Comparison of ENCODE assay signal across 16 cellular contexts in genomic region chr16:31356566-31357323, GRCh38. TPM values are rescaled to one million over a fixed set of nuclear protein-coding genes. Genes with fewer than 3 reads are reported as not detected.
DNase-seq lines count a peak whose midpoint lies in the region; ATAC-seq and TF ChIP-seq lines count a peak whose summit lies in the region.
"Had no signal": no experiment of that assay in that cellular context is flagged by ENCODE, and none has a peak within 500 bp of the region (broad histone marks: within the 10 kb centered on the region; RNA-seq: fewer than 3 reads in every experiment).

No MANE protein-coding gene starts in this region.

- no peaks in the 10 kb centered on the region for H3K9me2 ChIP-seq in MM.1S (replicated peaks; ENCODE audit: insufficient read depth, low read length)

- H3K9me3 Mint-ChIP-seq in dendritic cell treated with granulocyte-macrophage colony-stimulating factor and Interleukin-4, amounts not matched to agents 40 ng/mL and 50 ng/mL, for 4 days = no peaks in the 10 kb centered on the region
- no peaks in the 10 kb centered on the region for H3K9me3 Mint-ChIP-seq in natural killer cell treated with Interleukin-12 subunit alpha and Interleukin-12 subunit beta and Interleukin-15 and Interleukin-18, amount 100 ng/mL, for 72 hours

- intact Hi-C loops in cardiac septum (cut with DNase I) = no loop called here
- intact Hi-C loops in dendritic cell treated with granulocyte-macrophage colony-stimulating factor and Interleukin-4, amounts not matched to agents 40 ng/mL and 50 ng/mL, for 4 days (cut with micrococcal nuclease) = loop anchor here (5.0 to 10.0 kb wide), 3 partner anchors 34 to 229 kb away; partner anchors contain the start of gene FUS

- H3K9me3 ChIP-seq in right atrium auricular region = no peaks in the 10 kb centered on the region
- no peaks in the 10 kb centered on the region for H3K9me3 ChIP-seq in MM.1S (replicated peaks; ENCODE audit: insufficient read depth, low read length)
- H3K9me3 ChIP-seq: adrenal gland, MG63, prostate gland had no signal

- TF ChIP-seq CTCF in right atrium auricular region (IDR thresholded peaks at IDR 0.05) (no peak), MM.1S (IDR thresholded peaks at IDR 0.05; ENCODE audit: low read length) (no peak)

- ATAC-seq in natural killer cell treated with Interleukin-12 subunit alpha and Interleukin-12 subunit beta and Interleukin-15 and Interleukin-18, amount 100 ng/mL, for 72 hours = no peak

- H3K27ac ChIP-seq in right atrium auricular region (no peak overlapping the region), MM.1S (ENCODE audit: low read length) (no peak overlapping the region)
- H3K27ac ChIP-seq: adrenal gland, prostate gland had no signal

- peaks cover 94% of the 10 kb centered on the region for H3K4me1 Mint-ChIP-seq in dendritic cell treated with granulocyte-macrophage colony-stimulating factor and Interleukin-4, amounts not matched to agents 40 ng/mL and 50 ng/mL, for 4 days (ENCODE audit: low read depth)
- H3K4me1 Mint-ChIP-seq in natural killer cell treated with Interleukin-12 subunit alpha and Interleukin-12 subunit beta and Interleukin-15 and Interleukin-18, amount 100 ng/mL, for 72 hours (ENCODE audit: low read depth in 2 of 2) = peaks cover 65 to 66% of the 10 kb centered on the region in 2 donors

- no peak overlapping the region for H3K9ac ChIP-seq in MM.1S (ENCODE audit: low read length)

- no peak overlapping the region for H3K4me3 ChIP-seq in right atrium auricular region
- no peak overlapping the region for H3K4me3 ChIP-seq in MM.1S (ENCODE audit: low read length)
- H3K4me3 ChIP-seq: adrenal gland, MG63, prostate gland had no signal

- no peaks in the 10 kb centered on the region for H3F3A ChIP-seq in MM.1S (ENCODE audit: insufficient read depth, low read length)

- H3K79me2 ChIP-seq in MM.1S (ENCODE audit: low read length) = no peaks in the 10 kb centered on the region

- no peaks in the 10 kb centered on the region for H4K20me1 ChIP-seq in MM.1S (ENCODE audit: insufficient read depth, low read length)

- no peak overlapping the region for H3K4me2 ChIP-seq in MM.1S (ENCODE audit: low read depth, low read length)

- H3K27me3 ChIP-seq in right atrium auricular region (no peaks in the 10 kb centered on the region), MM.1S (replicated peaks; ENCODE audit: insufficient read depth, low read length) (peaks cover 56% of the 10 kb centered on the region)
- H3K27me3 ChIP-seq: adrenal gland, MG63 had no signal

- no peaks in the 10 kb centered on the region for H3K27me3 Mint-ChIP-seq in dendritic cell treated with granulocyte-macrophage colony-stimulating factor and Interleukin-4, amounts not matched to agents 40 ng/mL and 50 ng/mL, for 4 days
- no peaks in the 10 kb centered on the region for H3K27me3 Mint-ChIP-seq in natural killer cell treated with Interleukin-12 subunit alpha and Interleukin-12 subunit beta and Interleukin-15 and Interleukin-18, amount 100 ng/mL, for 72 hours

- H3K27ac Mint-ChIP-seq in dendritic cell treated with granulocyte-macrophage colony-stimulating factor and Interleukin-4, amounts not matched to agents 40 ng/mL and 50 ng/mL, for 4 days = peak overlapping the region; percentile 97
- peak overlapping the region; percentile 89 to 96 for H3K27ac Mint-ChIP-seq in natural killer cell treated with Interleukin-12 subunit alpha and Interleukin-12 subunit beta and Interleukin-15 and Interleukin-18, amount 100 ng/mL, for 72 hours

- H3K4me3 Mint-ChIP-seq in dendritic cell treated with granulocyte-macrophage colony-stimulating factor and Interleukin-4, amounts not matched to agents 40 ng/mL and 50 ng/mL, for 4 days = peak overlapping the region; percentile 96
- peak overlapping the region; percentile 84 for H3K4me3 Mint-ChIP-seq in natural killer cell treated with Interleukin-12 subunit alpha and Interleukin-12 subunit beta and Interleukin-15 and Interleukin-18, amount 100 ng/mL, for 72 hours

- no peak overlapping the region for H2AFZ ChIP-seq in MM.1S (ENCODE audit: low read length)

- no peaks in the 10 kb centered on the region for H3K36me3 ChIP-seq in right atrium auricular region
- H3K36me3 ChIP-seq in MM.1S (replicated peaks; ENCODE audit: insufficient read depth, low read length) = no peaks in the 10 kb centered on the region
- H3K36me3 ChIP-seq: adrenal gland, MG63, prostate gland had no signal

- peak; percentile 77 for DNase-seq in cardiac septum (ENCODE audit: low spot score)
- no peak for DNase-seq in right atrium auricular region (ENCODE audit: low spot score)
- no peak for DNase-seq in natural killer cell treated with Interleukin-12 subunit alpha and Interleukin-12 subunit beta and Interleukin-15 and Interleukin-18, amount 100 ng/mL, for 72 hours (ENCODE audit: low spot score)
- DNase-seq in SHP77 treated with DMSO at 0.1 percent for 48 hours (lab: John Stamatoyannopoulos, UW) = no peak
- DNase-seq in SKM-1 (lab: John Stamatoyannopoulos, UW; ENCODE audit: unreplicated experiment) = no peak
- DNase-seq in NCI-H82 (lab: John Stamatoyannopoulos, UW) = no peak
- DNase-seq in MM.1S = no peak
- DNase-seq: adrenal gland; CD4-positive, CD25-positive, alpha-beta regulatory T cell; MG63; NCI-H2171; NK-92 treated with Interleukin-12 subunit alpha and Interleukin-12 subunit beta, amount 100 ng/mL, for 24 hours; stimulated activated CD4-positive, alpha-beta T cell treated with anti-CD3 and anti-CD28 coated beads, Interleukin-2, amount 100 ng/mL, for 24 hours had no signal

- peaks cover 69% of the 10 kb centered on the region for H3K36me3 Mint-ChIP-seq in dendritic cell treated with granulocyte-macrophage colony-stimulating factor and Interleukin-4, amounts not matched to agents 40 ng/mL and 50 ng/mL, for 4 days (ENCODE audit: low read depth)
- no peaks in the 10 kb centered on the region for H3K36me3 Mint-ChIP-seq in natural killer cell treated with Interleukin-12 subunit alpha and Interleukin-12 subunit beta and Interleukin-15 and Interleukin-18, amount 100 ng/mL, for 72 hours
- H3K36me3 Mint-ChIP-seq: CD4-positive, CD25-positive, alpha-beta regulatory T cell had no signal

- peaks cover 0 to 11% of the 10 kb centered on the region in 2 donors for H3K4me1 ChIP-seq in right atrium auricular region
- no peaks in the 10 kb centered on the region; the same call in 1 of the 2 replicates for H3K4me1 ChIP-seq in MM.1S (ENCODE audit: low read length)
- H3K4me1 ChIP-seq: adrenal gland, prostate gland had no signal

RNA-seq across cellular contexts. Expression of gene ITGAX, which starts 1.8 kb away (rescaled TPM):
- total RNA-seq in cardiac septum = 5.9 TPM
- 1 to 10 TPM in 1 of 2 donors, under 1 TPM in 1; 0.78 to 2.6 TPM for total RNA-seq in right atrium auricular region
- 100 to 1,000 TPM in 1 of 2 donors, 10 to 100 TPM in 1; 62.1 to 124 TPM for total RNA-seq in natural killer cell treated with Interleukin-12 subunit alpha and Interleukin-12 subunit beta and Interleukin-15 and Interleukin-18, amount 100 ng/mL, for 72 hours

RNA-seq across cellular contexts. Expression of gene ITGAD, which starts 36.4 kb away (rescaled TPM):
- total RNA-seq in cardiac septum (not detected), right atrium auricular region (not detected)
- under 1 TPM in 1 of 2 donors, not detected in 1; 0.47 TPM for total RNA-seq in natural killer cell treated with Interleukin-12 subunit alpha and Interleukin-12 subunit beta and Interleukin-15 and Interleukin-18, amount 100 ng/mL, for 72 hours
- total RNA-seq: CD4-positive, CD25-positive, alpha-beta regulatory T cell; H4; prostate gland had no signal
